ENCODE assay signal across 17 cellular contexts in genomic region chr7:50625360-50625759, GRCh38.
DNase-seq lines count a peak whose midpoint lies in the region; ATAC-seq, FAIRE-seq and TF ChIP-seq lines count a peak whose summit lies in the region.
"Had no signal": no experiment of that assay in that cellular context is flagged by ENCODE, and none has a peak within 500 bp of the region (broad histone marks: within the 10 kb centered on the region; RNA-seq: fewer than 3 reads in every experiment).

No MANE protein-coding gene starts in this region.

- no peak for TF ChIP-seq POLR2A in heart left ventricle (IDR thresholded peaks at IDR 0.05)

- no peak for DNase-seq in Right ventricle myocardium inferior (ENCODE audit: missing footprints)
- DNase-seq in right atrium auricular region (ENCODE audit: low spot score): no peak
- DNase-seq in Panc1 (ENCODE audit: low read depth, low spot score): no peak
- peak in 2 of 5 donors; percentile 62 to 77 for DNase-seq in heart left ventricle
- peak in 1 of 6 donors; percentile 19 for DNase-seq in pancreas
- no peak for DNase-seq in NCI-H1417 treated with DMSO at 0.1 percent for 48 hours (lab: John Stamatoyannopoulos, UW)
- DNase-seq: C1 segment of cervical spinal cord; Calu3; CD4-positive, alpha-beta T cell; DMS79; GM23248 had no signal

- in situ Hi-C loops in Panc1 (cut with HindIII; ENCODE audit: low pct_unique_long_range_greater_than_20kb, low sequenced_read_pairs): no loop called here

- intact Hi-C loops in Right ventricle myocardium inferior (cut with DNase I): no loop called here
- intact Hi-C loops in Panc1 (cut with micrococcal nuclease; ENCODE audit: unreplicated experiment): no loop called here
- intact Hi-C loops in heart left ventricle (cut with DNase I): no loop called here
- intact Hi-C loops in pancreas (cut with DNase I): no loop called here

- whole genome bisulfite sequencing in heart left ventricle, 4 donors: 39 to 63% (median 54%) methylated on average over 5 of the region's 5 CpGs
- WGBS in pancreas, 2 donors: 45 to 49% methylated on average over 5 of the region's 5 CpGs

- TSS peak; percentile 44 for BruUV-seq in Panc1 (replicated peaks; lab: Mats Ljungman, UMichigan)

- CTCF ChIA-PET in Panc1 (lab: Charles Lee): no interaction called here

- peaks cover 0 to 69% of the 10 kb centered on the region in 2 donors for H3K4me1 ChIP-seq in right atrium auricular region
- no peaks in the 10 kb centered on the region for H3K4me1 ChIP-seq in Panc1 (ENCODE audit: control insufficient read depth, insufficient read depth, low read length)
- peaks cover 0 to 81% (median 29%) of the 10 kb centered on the region in 12 donors for H3K4me1 ChIP-seq in heart left ventricle
- H3K4me1 ChIP-seq in pancreas: peaks cover 5 to 23% (median 23%) of the 10 kb centered on the region in 3 donors

- no peak for FAIRE-seq in pancreas (lab: Jason Lieb, UNC)
- FAIRE-seq: A204.1, GM12878, GM18507, H54 had no signal

- TF ChIP-seq CTCF in right atrium auricular region (IDR thresholded peaks at IDR 0.05): no peak
- no peak for TF ChIP-seq CTCF in Panc1 (IDR thresholded peaks at IDR 0.05)
- no peak for TF ChIP-seq CTCF in heart left ventricle (IDR thresholded peaks at IDR 0.05)
- no peak for TF ChIP-seq CTCF in pancreas (IDR thresholded peaks at IDR 0.05)

- POLR2A ChIA-PET in Panc1 (lab: Charles Lee): no interaction called here

- H3K4me3 ChIP-seq in right atrium auricular region (no peak overlapping the region), Panc1 (ENCODE audit: low read depth in 2 of 2, low read length in 2 of 2) (no peak overlapping the region), heart left ventricle (no peak overlapping the region), pancreas (no peak overlapping the region)
- H3K4me3 ChIP-seq: GM12878, GM23248 had no signal

- H3K27me3 ChIP-seq in right atrium auricular region (no peaks in the 10 kb centered on the region), Panc1 (ENCODE audit: control insufficient read depth, insufficient read depth, low read length) (no peaks in the 10 kb centered on the region), heart left ventricle (no peaks in the 10 kb centered on the region), pancreas (no peaks in the 10 kb centered on the region)

- H3K9me3 ChIP-seq in right atrium auricular region: no peaks in the 10 kb centered on the region
- H3K9me3 ChIP-seq in Panc1 (ENCODE audit: control insufficient read depth, insufficient read depth, low read depth, low read length): no peaks in the 10 kb centered on the region
- no peaks in the 10 kb centered on the region for H3K9me3 ChIP-seq in heart left ventricle
- H3K9me3 ChIP-seq in pancreas: no peaks in the 10 kb centered on the region

- no peaks in the 10 kb centered on the region for H3K36me3 ChIP-seq in right atrium auricular region
- H3K36me3 ChIP-seq in Panc1 (ENCODE audit: control insufficient read depth, insufficient read depth, low read length): no peaks in the 10 kb centered on the region
- peaks cover 0 to 29% (median 14%) of the 10 kb centered on the region in 9 donors for H3K36me3 ChIP-seq in heart left ventricle
- H3K36me3 ChIP-seq in pancreas: peaks cover 0 to 5% (median 0%) of the 10 kb centered on the region in 3 donors

- ATAC-seq in Right ventricle myocardium inferior: peak; percentile 81
- ATAC-seq in Panc1: no peak
- ATAC-seq in heart left ventricle: peak; percentile 43 to 86 (median 74)
- ATAC-seq in pancreas: peak; percentile 15 to 31 (median 16)
- ATAC-seq in GM19023 (IDR thresholded peaks at IDR 0.05; ENCODE audit: unreplicated experiment): no peak
- ATAC-seq: GM12878, HCT116 had no signal

- H3K27ac ChIP-seq in right atrium auricular region: peak overlapping the region in 1 of 2 donors; percentile 78
- H3K27ac ChIP-seq in Panc1 (ENCODE audit: low read length): no peak overlapping the region
- peak overlapping the region in 3 of 12 donors; percentile 14 to 53 (median 33) for H3K27ac ChIP-seq in heart left ventricle
- no peak overlapping the region for H3K27ac ChIP-seq in pancreas
- H3K27ac ChIP-seq: GM23248 had no signal

Comparison
In these comparisons a context has a peak if more than half of its experiments do, and no peak if none do; other contexts are left out.
1. ATAC-seq: peak in Right ventricle myocardium inferior (single experiment), heart left ventricle (4 of 4) and pancreas (4 of 4); none in Panc1 (single experiment) and GM19023 (single experiment).